ENCODE assay signal across 18 cellular contexts in the genomic region with DNA sequence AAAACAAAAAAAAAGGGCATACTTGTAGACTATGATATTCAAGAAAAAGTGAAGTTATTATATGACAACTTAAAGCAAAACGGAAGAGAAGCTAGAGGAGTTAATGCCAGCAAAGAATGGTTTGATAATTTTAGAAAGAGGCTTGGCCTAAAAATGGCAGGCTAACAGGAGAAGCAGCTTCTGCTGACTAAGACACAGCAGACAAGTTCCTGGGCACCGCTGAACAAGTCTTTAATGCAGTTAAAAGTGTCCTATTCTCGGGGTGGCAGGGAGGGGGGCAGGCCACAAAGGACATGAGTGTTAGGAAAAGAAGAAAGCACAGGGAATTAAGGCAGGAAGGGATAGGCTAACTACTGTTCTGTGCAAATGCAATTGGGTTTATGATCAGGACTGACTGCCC. TPM values are rescaled to one million over a fixed set of nuclear protein-coding genes. Genes with fewer than 3 reads are reported as not detected.
A peak's percentile ranks its signal among the peaks of the same experiment; 100 is the strongest.
DNase-seq lines count a peak whose midpoint lies in the region; ATAC-seq and TF ChIP-seq lines count a peak whose summit lies in the region.
"Had no signal": no experiment of that assay in that cellular context is flagged by ENCODE, and none has a peak within 500 bp of the region (broad histone marks: within the 10 kb centered on the region; RNA-seq: fewer than 3 reads in every experiment).

No MANE protein-coding gene starts in this region.

- H3K4me3 Mint-ChIP-seq in effector memory CD8-positive, alpha-beta T cell = no peak overlapping the region
- peak overlapping the region; percentile 83 for H3K4me3 Mint-ChIP-seq in natural killer cell
- H3K4me3 Mint-ChIP-seq: T-cell had no signal

- intact Hi-C loops in Right ventricle myocardium inferior (cut with DNase I) = no loop called here
- intact Hi-C loops in cardiac septum (cut with DNase I) = no loop called here
- intact Hi-C loops in natural killer cell (cut with micrococcal nuclease) = loop anchor here (5.0 kb wide), 1 partner anchor 35 kb away; no protein-coding TSS in a partner anchor

- H3K27me3 Mint-ChIP-seq in effector memory CD8-positive, alpha-beta T cell = no peaks in the 10 kb centered on the region
- no peaks in the 10 kb centered on the region for H3K27me3 Mint-ChIP-seq in natural killer cell (ENCODE audit: low read depth in 2 of 2)
- H3K27me3 Mint-ChIP-seq: T-cell had no signal

- peak; percentile 34 for ATAC-seq in Right ventricle myocardium inferior
- no peak for ATAC-seq in effector memory CD8-positive, alpha-beta T cell (replicated peaks)
- peak in 2 of 3 donors; percentile 28 to 32 for ATAC-seq in natural killer cell
- ATAC-seq in GM21619 (IDR thresholded peaks at IDR 0.05; ENCODE audit: unreplicated experiment) = no peak
- ATAC-seq in HG03095 (IDR thresholded peaks at IDR 0.05; ENCODE audit: unreplicated experiment) = no peak
- ATAC-seq: esophagus mucosa, gastroesophageal sphincter, left colon, T-cell had no signal

- peaks cover 7% of the 10 kb centered on the region for H3K36me3 Mint-ChIP-seq in effector memory CD8-positive, alpha-beta T cell (ENCODE audit: insufficient read depth)
- no peaks in the 10 kb centered on the region for H3K36me3 Mint-ChIP-seq in natural killer cell

- H3K27ac Mint-ChIP-seq in effector memory CD8-positive, alpha-beta T cell = peak overlapping the region; percentile 79 to 85
- peak overlapping the region; percentile 86 to 91 for H3K27ac Mint-ChIP-seq in natural killer cell

- no peak for TF ChIP-seq CTCF in natural killer cell (IDR thresholded peaks at IDR 0.05)

- H3K9me3 Mint-ChIP-seq in effector memory CD8-positive, alpha-beta T cell = no peaks in the 10 kb centered on the region
- H3K9me3 Mint-ChIP-seq in natural killer cell = no peaks in the 10 kb centered on the region
- H3K9me3 Mint-ChIP-seq: T-cell had no signal

- peaks cover 16 to 37% of the 10 kb centered on the region in 2 donors for H3K4me1 Mint-ChIP-seq in effector memory CD8-positive, alpha-beta T cell (ENCODE audit: low read depth in 2 of 2)
- peaks cover 40 to 51% of the 10 kb centered on the region in 2 donors for H3K4me1 Mint-ChIP-seq in natural killer cell

- DNase-seq in Right ventricle myocardium inferior (ENCODE audit: missing footprints) (no peak), cardiac septum (ENCODE audit: low spot score) (no peak), natural killer cell (no peak), superior temporal gyrus (ENCODE audit: extremely low spot score) (peak; percentile 53), germinal center (ENCODE audit: low spot score) (no peak)
- no peak for DNase-seq in effector memory CD8-positive, alpha-beta T cell
- DNase-seq: ACHN; activated CD4-positive, alpha-beta T cell treated with anti-CD3 and anti-CD28 coated beads, Interleukin-2, amount 50 U/mL, for 1 hour; activated CD8-positive, alpha-beta memory T cell treated with anti-CD3 and anti-CD28 coated beads, Interleukin-2, amount 50 U/mL, for 48 hours; left colon; SIG-M5; stimulated activated CD4-positive, alpha-beta T cell treated with anti-CD3 and anti-CD28 coated beads, Interleukin-15, amount 100 ng/mL, for 24 hours; T-cell had no signal

RNA-seq across cellular contexts. Expression of a gene that starts 50.3 kb away (rescaled TPM):
- total RNA-seq in Right ventricle myocardium inferior (1.4 TPM), cardiac septum (1.1 TPM), natural killer cell (1 to 10 TPM; 7.1 to 9.2 (median 7.2) TPM)
- total RNA-seq: OCI-LY7 had no signal

Comparison
In these comparisons a context has a peak if more than half of its experiments do, and no peak if none do; other contexts are left out.
1. ATAC-seq: peak in Right ventricle myocardium inferior (single experiment) and natural killer cell (2 of 3); none in effector memory CD8-positive, alpha-beta T cell (single experiment), GM21619 (single experiment) and HG03095 (single experiment).